33 cellular contexts compared by ENCODE assay signal in the genomic region with DNA sequence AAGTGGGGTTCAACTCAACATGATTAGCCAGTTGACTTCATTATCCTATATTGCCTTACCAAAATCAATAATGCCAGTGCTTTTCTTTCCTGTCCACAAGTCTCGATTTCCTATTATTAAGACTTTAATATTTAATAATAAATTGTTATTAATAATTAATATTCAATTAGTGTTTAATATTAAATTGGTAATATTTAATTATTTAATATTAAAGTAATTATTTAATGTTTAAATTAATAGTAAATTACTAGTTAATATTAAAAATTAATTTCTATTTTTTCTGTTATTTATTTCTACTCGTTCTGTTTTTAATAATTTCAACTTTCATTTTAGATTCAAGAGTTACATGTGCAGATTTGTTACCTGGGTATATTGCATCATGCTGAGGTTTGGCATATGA.
"Had no signal": no experiment of that assay in that cellular context is flagged by ENCODE, and none has a peak within 500 bp of the region (broad histone marks: within the 10 kb centered on the region; RNA-seq: fewer than 3 reads in every experiment).

No MANE protein-coding gene starts in this region.

- H3K36me3 ChIP-seq: adrenal gland, breast epithelium had no signal

- H3K4me3 Mint-ChIP-seq: activated CD4-positive, alpha-beta T cell treated with anti-CD3 and anti-CD28 coated beads for 36 hours; activated CD4-positive, alpha-beta T cell treated with anti-CD3 and anti-CD28 coated beads, Interleukin-2, amount 10 ng/mL, durations not matched to agents 7 days and 5 days; activated naive CD4-positive, alpha-beta T cell treated with anti-CD3 and anti-CD28 coated beads for 36 hours; activated T-cell treated with anti-CD3 and anti-CD28 coated beads, Interleukin-2, amount 50 U/mL, for 4 hours; activated T-helper 1 cell treated with anti-CD3 and anti-CD28 coated beads, Interleukin-12 subunit alpha, Interleukin-12 subunit beta, Interleukin-2, Interleukin-4 antibody, amounts not matched to agents 30 ng/mL and 10 ng/mL and 1 ng/mL, durations not matched to agents 14 hours and 24 hours and 36 hours had no signal

- H3K9me3 ChIP-seq: adrenal gland, body of pancreas had no signal

- FAIRE-seq: astrocyte had no signal

- DNase-seq: activated CD4-positive, alpha-beta T cell treated with anti-CD3 and anti-CD28 coated beads for 36 hours; activated CD4-positive, alpha-beta T cell treated with anti-CD3 and anti-CD28 coated beads, Interleukin-2, amount 10 ng/mL, durations not matched to agents 7 days and 5 days; activated CD4-positive, alpha-beta T cell treated with anti-CD3 and anti-CD28 coated beads, Interleukin-2, amount 50 U/mL, for 48 hours; activated CD8-positive, alpha-beta memory T cell treated with anti-CD3 and anti-CD28 coated beads, Interleukin-2, amount 50 U/mL, for 4 hours; activated gamma-delta T cell treated with Interleukin-2 at 50 U/mL for 16 hours; activated naive CD4-positive, alpha-beta T cell treated with anti-CD3 and anti-CD28 coated beads for 36 hours; activated T-cell treated with anti-CD3 and anti-CD28 coated beads for 4 hours; activated T-cell treated with anti-CD3 and anti-CD28 coated beads, Interleukin-2, amount 50 U/mL, for 4 hours; adrenal gland; body of pancreas; NCI-H1092 treated with DMSO at 0.1 percent for 48 hours; NCI-H1417; NCI-H146; NCI-H187; NCI-H2029 treated with DMSO at 0.1 percent for 48 hours; NCI-H2107; NCI-H2171 treated with DMSO at 0.1 percent for 48 hours; NCI-H226; NCI-H446 treated with DMSO at 0.1 percent for 48 hours; NCI-H524; SIG-M5; SW 1271; T-helper 1 cell; T-helper 2 cell; T-helper 9 cell had no signal

- H3K4me1 Mint-ChIP-seq: activated CD4-positive, alpha-beta T cell treated with anti-CD3 and anti-CD28 coated beads for 36 hours; activated CD4-positive, alpha-beta T cell treated with anti-CD3 and anti-CD28 coated beads, Interleukin-2, amount 10 ng/mL, durations not matched to agents 7 days and 5 days had no signal

- H3K4me1 ChIP-seq: adrenal gland, breast epithelium had no signal

- H3K27ac ChIP-seq: adrenal gland, body of pancreas, breast epithelium, RWPE1 had no signal

- ATAC-seq: activated CD4-positive, alpha-beta T cell treated with anti-CD3 and anti-CD28 coated beads for 36 hours; activated CD4-positive, CD25-positive, alpha-beta regulatory T cell treated with anti-CD3 and anti-CD28 coated beads, Interleukin-2, amount 50 U/mL, for 24 hours; activated T-cell treated with anti-CD3 and anti-CD28 coated beads, Interleukin-2, amount 50 U/mL, for 4 hours; body of pancreas; Panc1; Right ventricle myocardium inferior had no signal

- H3K9me3 Mint-ChIP-seq: activated CD4-positive, alpha-beta T cell treated with anti-CD3 and anti-CD28 coated beads, Interleukin-2, amount 10 ng/mL, durations not matched to agents 7 days and 5 days; activated naive CD4-positive, alpha-beta T cell treated with anti-CD3 and anti-CD28 coated beads, Interleukin-2, amount 50 U/mL, for 72 hours; activated T-cell treated with anti-CD3 and anti-CD28 coated beads, Interleukin-2, amount 50 U/mL, for 4 hours; activated T-helper 1 cell treated with anti-CD3 and anti-CD28 coated beads, Interleukin-12 subunit alpha, Interleukin-12 subunit beta, Interleukin-2, Interleukin-4 antibody, amounts not matched to agents 30 ng/mL and 10 ng/mL and 1 ng/mL, durations not matched to agents 14 hours and 24 hours and 36 hours had no signal

- H3K4me3 ChIP-seq: adrenal gland, body of pancreas, breast epithelium had no signal

- H3K27ac Mint-ChIP-seq: activated CD4-positive, alpha-beta T cell treated with anti-CD3 and anti-CD28 coated beads for 36 hours; activated CD4-positive, alpha-beta T cell treated with anti-CD3 and anti-CD28 coated beads, Interleukin-2, amount 10 ng/mL, durations not matched to agents 7 days and 5 days; activated naive CD4-positive, alpha-beta T cell treated with anti-CD3 and anti-CD28 coated beads for 36 hours; activated naive CD4-positive, alpha-beta T cell treated with anti-CD3 and anti-CD28 coated beads, Interleukin-2, amount 50 U/mL, for 72 hours; activated T-helper 1 cell treated with anti-CD3 and anti-CD28 coated beads, Interleukin-12 subunit alpha, Interleukin-12 subunit beta, Interleukin-2, Interleukin-4 antibody, amounts not matched to agents 30 ng/mL and 10 ng/mL and 1 ng/mL, durations not matched to agents 14 hours and 24 hours and 36 hours had no signal

- H3K27me3 ChIP-seq: adrenal gland, body of pancreas, breast epithelium had no signal

- H3K36me3 Mint-ChIP-seq: activated naive CD4-positive, alpha-beta T cell treated with anti-CD3 and anti-CD28 coated beads, Interleukin-2, amount 50 U/mL, for 72 hours had no signal
